In the genomic region with DNA sequence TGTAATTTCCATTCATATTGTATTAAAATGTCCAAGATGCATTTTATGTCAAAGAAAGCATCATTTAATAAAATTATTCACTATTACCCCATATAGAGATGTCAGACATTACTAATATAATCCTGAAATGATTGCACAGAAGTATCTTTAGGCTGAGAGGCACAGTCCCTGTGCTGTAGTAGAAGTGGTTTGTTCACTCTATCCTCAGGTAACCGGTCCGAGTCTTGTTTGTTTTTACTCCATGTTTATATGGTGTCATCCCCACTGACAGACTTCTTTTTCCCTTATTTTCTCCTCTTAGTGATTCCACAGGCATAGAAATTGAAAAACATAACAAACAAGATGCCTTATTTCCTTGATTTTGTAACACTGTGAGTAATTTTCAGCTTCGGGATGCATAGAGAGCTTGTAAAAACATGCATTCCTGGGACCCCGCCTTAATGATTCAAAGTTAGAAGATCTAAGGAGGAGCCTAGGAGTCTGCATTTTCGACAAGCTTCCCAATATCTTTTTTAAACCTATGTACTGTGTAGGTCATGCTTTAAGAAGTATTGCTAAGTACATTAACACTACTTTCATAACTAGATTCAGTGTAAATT, we compare ENCODE assay signal across 16 cellular contexts.
"Had no signal": no experiment of that assay in that cellular context is flagged by ENCODE, and none has a peak within 500 bp of the region (broad histone marks: within the 10 kb centered on the region; RNA-seq: fewer than 3 reads in every experiment).

No MANE protein-coding gene starts in this region.

- H3K4me3 Mint-ChIP-seq: activated CD4-positive, alpha-beta T cell treated with anti-CD3 and anti-CD28 coated beads, Interleukin-2, amount 10 ng/mL, durations not matched to agents 24 days and 14 days; activated CD8-positive, alpha-beta T cell treated with anti-CD3 and anti-CD28 coated beads for 36 hours; activated naive CD4-positive, alpha-beta T cell treated with anti-CD3 and anti-CD28 coated beads, Interleukin-2, amount 10 ng/mL, durations not matched to agents 7 days and 5 days; immature natural killer cell; natural killer cell treated with Interleukin-12 subunit alpha and Interleukin-12 subunit beta and Interleukin-15 and Interleukin-18, amount 100 ng/mL, for 72 hours; stimulated activated naive B cell treated with anti-CD40 and anti-IgM and Interleukin-4, amounts not matched to agents 10 μg/mL and 1 μg/mL and 100 μg/mL, for 72 hours; T-cell had no signal

- H3K27me3 Mint-ChIP-seq: activated CD4-positive, alpha-beta T cell treated with anti-CD3 and anti-CD28 coated beads, Interleukin-2, amount 10 ng/mL, durations not matched to agents 24 days and 14 days; activated CD8-positive, alpha-beta T cell treated with anti-CD3 and anti-CD28 coated beads for 36 hours; activated naive CD4-positive, alpha-beta T cell treated with anti-CD3 and anti-CD28 coated beads, Interleukin-2, amount 10 ng/mL, durations not matched to agents 7 days and 5 days; stimulated activated naive B cell treated with anti-CD40 and anti-IgM and Interleukin-4, amounts not matched to agents 10 μg/mL and 1 μg/mL and 100 μg/mL, for 72 hours had no signal

- H3K27me3 ChIP-seq: gastroesophageal sphincter, sigmoid colon, upper lobe of left lung had no signal

- H3K4me1 Mint-ChIP-seq: activated CD4-positive, alpha-beta T cell treated with anti-CD3 and anti-CD28 coated beads, Interleukin-2, amount 10 ng/mL, durations not matched to agents 24 days and 14 days; activated naive CD4-positive, alpha-beta T cell treated with anti-CD3 and anti-CD28 coated beads, Interleukin-2, amount 10 ng/mL, durations not matched to agents 7 days and 5 days; immature natural killer cell; stimulated activated naive B cell treated with anti-CD40 and anti-IgM and Interleukin-4, amounts not matched to agents 10 μg/mL and 1 μg/mL and 100 μg/mL, for 72 hours; T-cell had no signal

- H3K36me3 ChIP-seq: gastroesophageal sphincter, heart right ventricle, sigmoid colon, thoracic aorta, upper lobe of left lung had no signal

- H3K27ac ChIP-seq: gastroesophageal sphincter, heart right ventricle, sigmoid colon, thoracic aorta, upper lobe of left lung had no signal

- H3K27ac Mint-ChIP-seq: activated CD4-positive, alpha-beta T cell treated with anti-CD3 and anti-CD28 coated beads, Interleukin-2, amount 10 ng/mL, durations not matched to agents 24 days and 14 days; activated CD8-positive, alpha-beta T cell treated with anti-CD3 and anti-CD28 coated beads for 36 hours; activated naive CD4-positive, alpha-beta T cell treated with anti-CD3 and anti-CD28 coated beads, Interleukin-2, amount 10 ng/mL, durations not matched to agents 7 days and 5 days; activated T-helper 2 cell treated with anti-CD3 and anti-CD28 coated beads, Interferon-gamma antibody, Interleukin-2, Interleukin-4, amounts not matched to agents 10 μg/mL and 5 μg/mL and 100 μg/mL, durations not matched to agents 14 hours and 24 hours and 36 hours; immature natural killer cell; natural killer cell treated with Interleukin-12 subunit alpha and Interleukin-12 subunit beta and Interleukin-15 and Interleukin-18, amount 100 ng/mL, for 72 hours; stimulated activated naive B cell treated with anti-CD40 and anti-IgM and Interleukin-4, amounts not matched to agents 10 μg/mL and 1 μg/mL and 100 μg/mL, for 72 hours; T-cell had no signal

- H3K4me3 ChIP-seq: gastroesophageal sphincter, heart right ventricle, sigmoid colon, thoracic aorta, upper lobe of left lung had no signal

- ATAC-seq: activated CD8-positive, alpha-beta T cell treated with anti-CD3 and anti-CD28 coated beads for 36 hours; gastroesophageal sphincter; heart right ventricle; natural killer cell treated with Interleukin-12 subunit alpha and Interleukin-12 subunit beta and Interleukin-15 and Interleukin-18, amount 100 ng/mL, for 72 hours; stimulated activated naive B cell treated with anti-CD40 and anti-IgM and Interleukin-4, amounts not matched to agents 10 μg/mL and 1 μg/mL and 100 μg/mL, for 72 hours; T-cell had no signal

- H3K36me3 Mint-ChIP-seq: activated naive CD4-positive, alpha-beta T cell treated with anti-CD3 and anti-CD28 coated beads, Interleukin-2, amount 10 ng/mL, durations not matched to agents 7 days and 5 days; immature natural killer cell; natural killer cell treated with Interleukin-12 subunit alpha and Interleukin-12 subunit beta and Interleukin-15 and Interleukin-18, amount 100 ng/mL, for 72 hours; stimulated activated naive B cell treated with anti-CD40 and anti-IgM and Interleukin-4, amounts not matched to agents 10 μg/mL and 1 μg/mL and 100 μg/mL, for 72 hours; T-cell had no signal

- H3K9me3 ChIP-seq: gastroesophageal sphincter, heart right ventricle, sigmoid colon, thoracic aorta, upper lobe of left lung had no signal

- H3K4me1 ChIP-seq: gastroesophageal sphincter, heart right ventricle, upper lobe of left lung had no signal

- DNase-seq: activated CD4-positive, alpha-beta T cell treated with anti-CD3 and anti-CD28 coated beads, Interleukin-2, amount 10 ng/mL, durations not matched to agents 24 days and 14 days; activated CD4-positive, CD25-positive, alpha-beta regulatory T cell; activated CD8-positive, alpha-beta T cell treated with anti-CD3 and anti-CD28 coated beads for 36 hours; activated naive CD4-positive, alpha-beta T cell treated with anti-CD3 and anti-CD28 coated beads, Interleukin-2, amount 10 ng/mL, durations not matched to agents 7 days and 5 days; activated T-cell treated with anti-CD3 and anti-CD28 coated beads, Interleukin-2, amount 50 U/mL, for 1 hour; effector CD8-positive, alpha-beta T cell; heart right ventricle; immature natural killer cell; sigmoid colon; stimulated activated naive B cell treated with anti-CD40 and anti-IgM and Interleukin-4, amounts not matched to agents 10 μg/mL and 1 μg/mL and 100 μg/mL, for 72 hours; T-cell; upper lobe of left lung had no signal

- H3K9me3 Mint-ChIP-seq: activated CD4-positive, alpha-beta T cell treated with anti-CD3 and anti-CD28 coated beads, Interleukin-2, amount 10 ng/mL, durations not matched to agents 24 days and 14 days; activated CD8-positive, alpha-beta T cell treated with anti-CD3 and anti-CD28 coated beads for 36 hours; activated naive CD4-positive, alpha-beta T cell treated with anti-CD3 and anti-CD28 coated beads, Interleukin-2, amount 10 ng/mL, durations not matched to agents 7 days and 5 days; activated T-helper 2 cell treated with anti-CD3 and anti-CD28 coated beads, Interferon-gamma antibody, Interleukin-2, Interleukin-4, amounts not matched to agents 10 μg/mL and 5 μg/mL and 100 μg/mL, durations not matched to agents 14 hours and 24 hours and 36 hours; immature natural killer cell; natural killer cell treated with Interleukin-12 subunit alpha and Interleukin-12 subunit beta and Interleukin-15 and Interleukin-18, amount 100 ng/mL, for 72 hours; stimulated activated naive B cell treated with anti-CD40 and anti-IgM and Interleukin-4, amounts not matched to agents 10 μg/mL and 1 μg/mL and 100 μg/mL, for 72 hours; T-cell had no signal
